8 cellular contexts compared by ENCODE assay signal in the genomic region with DNA sequence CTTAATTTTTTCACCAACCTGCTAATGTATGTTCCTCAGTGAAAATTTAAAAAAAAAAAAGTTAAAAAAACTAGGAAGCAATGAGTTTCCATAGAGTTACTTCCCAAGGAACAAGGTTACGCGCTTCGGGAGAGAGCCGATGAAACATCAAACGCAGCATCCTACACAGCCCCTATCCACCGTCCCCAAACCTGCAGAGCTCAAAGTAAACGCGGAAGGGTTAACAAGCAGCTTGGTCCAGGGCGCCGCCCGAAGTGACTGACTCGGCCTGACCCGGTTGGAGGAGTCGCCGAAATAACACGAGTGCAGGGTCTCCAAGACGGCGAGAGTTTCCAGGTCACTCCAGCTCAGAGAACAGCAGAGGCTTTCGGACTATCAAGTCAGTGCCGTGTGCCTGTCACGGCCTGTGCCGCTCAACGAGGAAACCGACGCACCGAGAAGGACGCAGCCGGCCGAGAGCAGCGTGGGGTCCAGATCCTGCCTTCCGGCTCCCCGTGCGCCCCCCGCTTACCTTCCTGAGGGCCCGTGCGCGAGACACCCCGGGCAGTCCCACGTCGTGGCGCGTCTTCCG. TPM values are rescaled to one million over a fixed set of nuclear protein-coding genes. Genes with fewer than 3 reads are reported as not detected.
A peak's percentile ranks its signal among the peaks of the same experiment; 100 is the strongest.
DNase-seq lines count a peak whose midpoint lies in the region; ATAC-seq and TF ChIP-seq lines count a peak whose summit lies in the region.

No MANE protein-coding gene starts in this region.

- TF ChIP-seq CTCF in SK-N-SH (IDR thresholded peaks at IDR 0.05) (no peak), vagina (IDR thresholded peaks at IDR 0.05) (no peak)

- H3K9me3 ChIP-seq in SK-N-SH (no peaks in the 10 kb centered on the region), mesodermal cell (ENCODE audit: control insufficient read depth, low read length) (no peaks in the 10 kb centered on the region), vagina (no peaks in the 10 kb centered on the region)

- peaks cover 48% of the 10 kb centered on the region for H3K79me2 ChIP-seq in SK-N-SH (ENCODE audit: insufficient read depth)

- H3K9ac ChIP-seq in SK-N-SH = peak overlapping the region; percentile 89

- no peaks in the 10 kb centered on the region for H3K9me2 ChIP-seq in SK-N-SH

- CTCF ChIA-PET in SK-N-SH (lab: Yijun Ruan, JAX) = interaction anchor here (0.7 to 4.9 kb wide), 11 partner anchors 9 to 82 kb away, joined by 3 to 45 read pairs (median 5); no protein-coding TSS in a partner anchor

- 1% methylated on average over 16 of the region's 43 CpGs for WGBS in SK-N-SH (ENCODE audit: low lambda C conversion rate)
- WGBS in mesodermal cell (ENCODE audit: insufficient coverage in 2 of 2), 2 experiments = 0 to 1% methylated on average over 36 to 43 of the region's 43 CpGs

- ATAC-seq in HG03342 (IDR thresholded peaks at IDR 0.05; ENCODE audit: unreplicated experiment) = peak; percentile 21
- ATAC-seq in effector memory CD8-positive, alpha-beta T cell (replicated peaks) = peak; percentile 26

- TF ChIP-seq EP300 in SK-N-SH (IDR thresholded peaks at IDR 0.05; ENCODE audit: borderline replicate concordance in 1 of 2, low read depth in 1 of 2, low read length in 1 of 2) = no peak

- peak overlapping the region; percentile 94 to 97 for H3K27ac Mint-ChIP-seq in effector memory CD8-positive, alpha-beta T cell

- H3K27ac ChIP-seq in SK-N-SH (ENCODE audit: low read depth in 2 of 2, low read length in 1 of 2) = peak overlapping the region; percentile 61 to 73
- peak overlapping the region; percentile 91 for H3K27ac ChIP-seq in mesodermal cell (ENCODE audit: low read depth, low read length, severe bottlenecking)
- peak overlapping the region; percentile 39 for H3K27ac ChIP-seq in vagina

- TF ChIP-seq POLR2A in vagina (IDR thresholded peaks at IDR 0.05) = no peak

- H3K27me3 Mint-ChIP-seq in effector memory CD8-positive, alpha-beta T cell = no peaks in the 10 kb centered on the region

- H3K4me3 ChIP-seq in SK-N-SH (ENCODE audit: low read depth in 2 of 2, low read length in 1 of 2) (peak overlapping the region; percentile 91 to 92), mesodermal cell (ENCODE audit: extremely low read depth, insufficient read depth, low read length, poor library complexity, severe bottlenecking) (peak overlapping the region; percentile 70), vagina (peak overlapping the region; percentile 76 to 95)

- H3K27me3 ChIP-seq in SK-N-SH (ENCODE audit: insufficient read depth) (no peaks in the 10 kb centered on the region), vagina (no peaks in the 10 kb centered on the region)

- peaks cover 4% of the 10 kb centered on the region for H3F3A ChIP-seq in SK-N-SH (replicated peaks; ENCODE audit: insufficient read depth)

- peak overlapping the region; percentile 83; the same call in 1 of the 2 replicates for H2AFZ ChIP-seq in SK-N-SH (ENCODE audit: low read depth)

- DNase-seq in COLO668 (lab: John Stamatoyannopoulos, UW; ENCODE audit: unreplicated experiment) = peak; percentile 74
- peak; percentile 34 for DNase-seq in GM19238 (ENCODE audit: insufficient read length, low spot score)
- no peak for DNase-seq in SK-N-SH
- DNase-seq in effector memory CD8-positive, alpha-beta T cell = no peak
- peak in 1 of 2 donors; percentile 88 for DNase-seq in vagina (ENCODE audit: extremely low spot score in 2 of 2)
- no peak for DNase-seq in HPDE6-E6E7 (ENCODE audit: extremely low spot score)

- peaks cover 0 to 14% of the 10 kb centered on the region in 2 experiments for H3K36me3 ChIP-seq in SK-N-SH (replicated peaks in 1 of 2; ENCODE audit: control insufficient read depth in 1 of 2, insufficient read depth in 2 of 2, low read length in 1 of 2)
- peaks cover 22% of the 10 kb centered on the region for H3K36me3 ChIP-seq in mesodermal cell (ENCODE audit: control insufficient read depth, insufficient read depth, low read length)
- peaks cover 0 to 2% of the 10 kb centered on the region in 2 donors for H3K36me3 ChIP-seq in vagina

- peaks cover 39% of the 10 kb centered on the region for H3K36me3 Mint-ChIP-seq in effector memory CD8-positive, alpha-beta T cell (ENCODE audit: insufficient read depth)

- intact Hi-C loops in vagina (cut with DNase I) = no loop called here

- H4K20me1 ChIP-seq in SK-N-SH (ENCODE audit: insufficient read depth) = peaks cover 25% of the 10 kb centered on the region

- TF ChIP-seq RAD21 in SK-N-SH (IDR thresholded peaks at IDR 0.05; ENCODE audit: low read length) = no peak

- H3K4me2 ChIP-seq in SK-N-SH = peak overlapping the region; percentile 91

- peaks cover 31 to 39% of the 10 kb centered on the region in 2 donors for H3K4me1 Mint-ChIP-seq in effector memory CD8-positive, alpha-beta T cell (ENCODE audit: low read depth in 2 of 2)

- peak overlapping the region; percentile 83 to 86 for H3K4me3 Mint-ChIP-seq in effector memory CD8-positive, alpha-beta T cell

- H3K4me1 ChIP-seq in SK-N-SH (ENCODE audit: control insufficient read depth in 1 of 2, insufficient read depth in 2 of 2, low read depth in 1 of 2, low read length in 1 of 2) = peaks cover 4 to 17% of the 10 kb centered on the region in 2 experiments; a peak in 2 of 4 replicates
- peaks cover 6% of the 10 kb centered on the region for H3K4me1 ChIP-seq in mesodermal cell (ENCODE audit: control insufficient read depth, insufficient read depth, low read length, poor library complexity, severe bottlenecking)
- H3K4me1 ChIP-seq in vagina = peaks cover 27% of the 10 kb centered on the region

- H3K9me3 Mint-ChIP-seq in effector memory CD8-positive, alpha-beta T cell = no peaks in the 10 kb centered on the region

- POLR2A ChIA-PET in SK-N-SH (lab: Yijun Ruan, JAX) = interaction anchor here (0.7 to 1.8 kb wide), 5 partner anchors 11 to 164 kb away, joined by 3 to 5 read pairs (median 3); no protein-coding TSS in a partner anchor

TF ChIP-seq in SK-N-SH, 30 proteins besides CTCF, POLR2A, EP300 and RAD21:
- no peak for TF ChIP-seq MAX (IDR thresholded peaks at IDR 0.05; ENCODE audit: low read depth)
- TF ChIP-seq NFIC (IDR thresholded peaks at IDR 0.05; ENCODE audit: borderline replicate concordance) = no peak

RNA-seq across cellular contexts. Expression of gene NOP14, which starts 0.5 kb away (rescaled TPM):
- 7.5 and 9.8 TPM in 2 replicates for polyA plus RNA-seq in SK-N-SH (2012; rRNA removed)
- polyA plus RNA-seq in SK-N-SH (2012; cell fraction: cytosol; rRNA removed) = 9.9 and 12.4 TPM in 2 replicates
- polyA plus RNA-seq in SK-N-SH (2012; cell fraction: nucleus; rRNA removed) = 11.4 and 12.0 TPM in 2 replicates
- 21.0 TPM for polyA plus RNA-seq in mesodermal cell (2013, experiment 1 of 2)
- 20.6 TPM for polyA plus RNA-seq in mesodermal cell (2013, experiment 2 of 2)
- total RNA-seq in vagina = 18.9 TPM

RNA-seq across cellular contexts. Expression of gene GRK4, which starts 0.7 kb away (rescaled TPM):
- polyA plus RNA-seq in SK-N-SH (2012; rRNA removed) = 2.2 and 2.7 TPM in 2 replicates
- polyA plus RNA-seq in SK-N-SH (2012; cell fraction: cytosol; rRNA removed) = 2.2 and 2.9 TPM in 2 replicates
- polyA plus RNA-seq in SK-N-SH (2012; cell fraction: nucleus; rRNA removed) = 3.4 and 4.5 TPM in 2 replicates
- polyA plus RNA-seq in mesodermal cell (2013, experiment 1 of 2) = 4.3 TPM
- polyA plus RNA-seq in mesodermal cell (2013, experiment 2 of 2) = 4.2 TPM
- 2.7 TPM for total RNA-seq in vagina

Comparison
In these comparisons a context has a peak if more than half of its experiments do, and no peak if none do; other contexts are left out.
1. DNase-seq: peak in COLO668 (single experiment) and GM19238 (single experiment); none in SK-N-SH (single experiment), effector memory CD8-positive, alpha-beta T cell (0 of 3) and HPDE6-E6E7 (single experiment).
2. H3K27ac ChIP-seq: peak in every context shown above with its lines; median percentile 91 in mesodermal cell; 67 in SK-N-SH; 39 in vagina.
3. Peak in every context shown above with its lines, with median percentiles within 50 percentile points of each other: H3K4me3 ChIP-seq.